ENCODE assay signal across 10 cellular contexts in genomic region chr1:151547900-151548230, GRCh38. TPM values are rescaled to one million over a fixed set of nuclear protein-coding genes. Genes with fewer than 3 reads are reported as not detected.
DNase-seq lines count a peak whose midpoint lies in the region; ATAC-seq, FAIRE-seq and TF ChIP-seq lines count a peak whose summit lies in the region.
"Had no signal": no experiment of that assay in that cellular context is flagged by ENCODE, and none has a peak within 500 bp of the region (broad histone marks: within the 10 kb centered on the region; RNA-seq: fewer than 3 reads in every experiment).

No MANE protein-coding gene starts in this region.

- TF ChIP-seq POLR2A in suprapubic skin (IDR thresholded peaks at IDR 0.05) (no peak), GM12892 (IDR thresholded peaks at IDR 0.05; ENCODE audit: low read depth, low read length) (no peak)

- ATAC-seq in HG03439 (IDR thresholded peaks at IDR 0.05; ENCODE audit: unreplicated experiment): no peak
- no peak for ATAC-seq in HG03097 (IDR thresholded peaks at IDR 0.05; ENCODE audit: low FRiP score, unreplicated experiment)

- H3K4me3 Mint-ChIP-seq in mesothelial cell of epicardium: no peak overlapping the region

- peak overlapping the region; percentile 47 for H3K27ac ChIP-seq in duodenal mucosa (ENCODE audit: low read depth, low read length)
- H3K27ac ChIP-seq in suprapubic skin: peak overlapping the region; percentile 70
- H3K27ac ChIP-seq: dorsolateral prefrontal cortex had no signal

- H3K4me1 Mint-ChIP-seq in mesothelial cell of epicardium: peaks cover 34% of the 10 kb centered on the region

- FAIRE-seq in GM12892 (lab: Jason Lieb, UNC): no peak

- no peak for DNase-seq in NT2/D1 (ENCODE audit: low read depth, low spot score)
- no peak for DNase-seq in mesothelial cell of epicardium (ENCODE audit: low spot score in 2 of 2, unreplicated experiment in 2 of 2)
- DNase-seq in suprapubic skin (ENCODE audit: low spot score in 2 of 2): no peak
- DNase-seq in GM12892 (ENCODE audit: insufficient read length): no peak
- DNase-seq in T-helper 9 cell: no peak
- DNase-seq: dorsolateral prefrontal cortex, NCI-H2171 had no signal

- peak overlapping the region; percentile 46 for H3K9ac ChIP-seq in NT2/D1 (ENCODE audit: insufficient read length, low read depth)
- peak overlapping the region in 1 of 2 donors; percentile 41 for H3K9ac ChIP-seq in duodenal mucosa (ENCODE audit: low read depth in 1 of 2, low read length in 2 of 2)

- peaks cover 31% of the 10 kb centered on the region for H3K36me3 ChIP-seq in NT2/D1 (ENCODE audit: insufficient read depth, insufficient read length, low read length)
- H3K36me3 ChIP-seq in duodenal mucosa (ENCODE audit: control insufficient read depth in 1 of 2, insufficient read depth in 2 of 2, low read length in 2 of 2): no peaks in the 10 kb centered on the region
- no peaks in the 10 kb centered on the region for H3K36me3 ChIP-seq in suprapubic skin

- H3K9me3 Mint-ChIP-seq in mesothelial cell of epicardium: no peaks in the 10 kb centered on the region

- peak overlapping the region; percentile 98 for H3K27ac Mint-ChIP-seq in mesothelial cell of epicardium

- H3K27me3 Mint-ChIP-seq in mesothelial cell of epicardium (ENCODE audit: low read depth): no peaks in the 10 kb centered on the region

- H3K4me3 ChIP-seq in NT2/D1 (ENCODE audit: insufficient read length, low read depth) (no peak overlapping the region), duodenal mucosa (ENCODE audit: low read depth in 1 of 2, low read length in 2 of 2) (peak overlapping the region in 1 of 2 donors; percentile 4), suprapubic skin (no peak overlapping the region)
- H3K4me3 ChIP-seq: dorsolateral prefrontal cortex had no signal

- TF ChIP-seq CTCF in mesothelial cell of epicardium (IDR thresholded peaks at IDR 0.05; ENCODE audit: unreplicated experiment) (no peak), suprapubic skin (IDR thresholded peaks at IDR 0.05) (no peak)

- WGBS in suprapubic skin: 100% methylated on average over 3 of the region's 3 CpGs

- no peaks in the 10 kb centered on the region for H3K9me3 ChIP-seq in NT2/D1 (ENCODE audit: insufficient read depth, low read length)
- no peaks in the 10 kb centered on the region for H3K9me3 ChIP-seq in duodenal mucosa (ENCODE audit: control insufficient read depth in 1 of 2, low read length in 2 of 2)
- no peaks in the 10 kb centered on the region for H3K9me3 ChIP-seq in suprapubic skin

- H3K27me3 ChIP-seq in NT2/D1 (ENCODE audit: insufficient read depth, insufficient read length): no peaks in the 10 kb centered on the region
- no peaks in the 10 kb centered on the region for H3K27me3 ChIP-seq in duodenal mucosa (ENCODE audit: control insufficient read depth in 1 of 2, insufficient read depth in 2 of 2, low read length in 2 of 2)
- H3K27me3 ChIP-seq in suprapubic skin: no peaks in the 10 kb centered on the region
- H3K27me3 ChIP-seq: dorsolateral prefrontal cortex had no signal

- TF ChIP-seq EP300 in suprapubic skin (IDR thresholded peaks at IDR 0.05): no peak

- peaks cover 2% of the 10 kb centered on the region for H3K36me3 Mint-ChIP-seq in mesothelial cell of epicardium

- peaks cover 13% of the 10 kb centered on the region for H3K4me1 ChIP-seq in NT2/D1 (ENCODE audit: insufficient read depth, insufficient read length)
- H3K4me1 ChIP-seq in duodenal mucosa (ENCODE audit: control insufficient read depth in 1 of 2, insufficient read depth in 2 of 2, low read length in 2 of 2): peaks cover 22 to 29% of the 10 kb centered on the region in 2 donors
- H3K4me1 ChIP-seq in suprapubic skin: peaks cover 46% of the 10 kb centered on the region

RNA-seq across cellular contexts. Expression of gene TUFT1, which starts 7.8 kb away (rescaled TPM):
- total RNA-seq in mesothelial cell of epicardium: 14.8 to 17.3 TPM (median 17.3 TPM) in 3 replicates
- total RNA-seq in suprapubic skin: 100 to 1,000 TPM in 1 of 4 donors, 10 to 100 TPM in 3; 83.4 to 121 (median 91.5) TPM
- 1.3 TPM for polyA plus RNA-seq in GM12892 (2012; ENCODE audit: missing spikeins)

RNA-seq across cellular contexts. Expression of gene CGN, which starts 36.7 kb away (rescaled TPM):
- 37.5 to 39.1 TPM (median 38.9 TPM) in 3 replicates for total RNA-seq in mesothelial cell of epicardium
- total RNA-seq in suprapubic skin: 10 to 100 TPM; 37.9 to 62.4 (median 41.7) TPM
- polyA plus RNA-seq in GM12892 (2012; ENCODE audit: missing spikeins): 1.7 TPM
